In the genomic region with DNA sequence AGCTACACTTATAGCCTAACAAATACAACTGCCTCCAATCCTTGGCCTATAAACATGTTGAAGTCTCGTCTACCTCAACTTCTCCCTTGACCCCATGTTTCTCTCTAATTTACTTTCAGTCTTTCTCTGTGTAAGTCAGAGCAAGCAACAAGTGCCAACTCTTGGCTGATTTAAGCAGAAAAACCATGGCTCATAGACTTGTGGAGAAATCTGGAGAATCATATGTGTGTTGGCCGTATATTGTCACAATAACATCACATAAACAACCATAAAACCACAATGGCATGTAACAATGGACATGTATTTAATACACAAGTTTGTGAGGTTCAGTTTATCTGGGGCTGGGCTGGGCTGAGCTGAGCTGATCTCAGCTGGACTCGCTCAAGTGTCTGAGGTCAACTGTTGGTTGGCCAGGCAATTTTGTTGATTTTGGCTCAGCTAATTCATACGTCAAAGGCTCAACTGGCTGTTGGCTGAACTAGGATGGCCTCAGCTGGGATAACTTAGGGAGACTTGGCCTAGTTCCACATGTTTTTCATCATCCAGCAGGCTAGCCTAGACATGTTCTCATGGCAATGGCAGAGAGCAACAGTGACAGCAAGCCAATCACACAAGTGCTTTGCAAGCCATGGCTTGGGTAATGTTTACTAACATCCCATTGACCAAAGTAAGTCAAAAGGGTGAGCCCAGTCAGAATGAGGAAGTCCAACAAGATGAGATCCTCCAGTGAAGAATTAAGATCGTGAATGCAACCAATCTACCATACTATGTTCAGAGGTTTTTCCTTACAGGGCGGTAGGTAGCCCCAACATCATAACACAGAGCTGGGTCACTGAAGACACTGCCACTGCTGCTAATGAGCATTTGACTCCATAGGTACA, we compare ENCODE assay signal across 1 cellular context.
A peak's percentile ranks its signal among the peaks of the same experiment; 100 is the strongest.
TF ChIP-seq lines count a peak whose summit lies in the region.

No MANE protein-coding gene starts in this region.

TF ChIP-seq in K562, 482 proteins besides CTCF, POLR2A, EP300 and RAD21 (continued from another document and continues in another):
- TF ChIP-seq, protein P1, sequence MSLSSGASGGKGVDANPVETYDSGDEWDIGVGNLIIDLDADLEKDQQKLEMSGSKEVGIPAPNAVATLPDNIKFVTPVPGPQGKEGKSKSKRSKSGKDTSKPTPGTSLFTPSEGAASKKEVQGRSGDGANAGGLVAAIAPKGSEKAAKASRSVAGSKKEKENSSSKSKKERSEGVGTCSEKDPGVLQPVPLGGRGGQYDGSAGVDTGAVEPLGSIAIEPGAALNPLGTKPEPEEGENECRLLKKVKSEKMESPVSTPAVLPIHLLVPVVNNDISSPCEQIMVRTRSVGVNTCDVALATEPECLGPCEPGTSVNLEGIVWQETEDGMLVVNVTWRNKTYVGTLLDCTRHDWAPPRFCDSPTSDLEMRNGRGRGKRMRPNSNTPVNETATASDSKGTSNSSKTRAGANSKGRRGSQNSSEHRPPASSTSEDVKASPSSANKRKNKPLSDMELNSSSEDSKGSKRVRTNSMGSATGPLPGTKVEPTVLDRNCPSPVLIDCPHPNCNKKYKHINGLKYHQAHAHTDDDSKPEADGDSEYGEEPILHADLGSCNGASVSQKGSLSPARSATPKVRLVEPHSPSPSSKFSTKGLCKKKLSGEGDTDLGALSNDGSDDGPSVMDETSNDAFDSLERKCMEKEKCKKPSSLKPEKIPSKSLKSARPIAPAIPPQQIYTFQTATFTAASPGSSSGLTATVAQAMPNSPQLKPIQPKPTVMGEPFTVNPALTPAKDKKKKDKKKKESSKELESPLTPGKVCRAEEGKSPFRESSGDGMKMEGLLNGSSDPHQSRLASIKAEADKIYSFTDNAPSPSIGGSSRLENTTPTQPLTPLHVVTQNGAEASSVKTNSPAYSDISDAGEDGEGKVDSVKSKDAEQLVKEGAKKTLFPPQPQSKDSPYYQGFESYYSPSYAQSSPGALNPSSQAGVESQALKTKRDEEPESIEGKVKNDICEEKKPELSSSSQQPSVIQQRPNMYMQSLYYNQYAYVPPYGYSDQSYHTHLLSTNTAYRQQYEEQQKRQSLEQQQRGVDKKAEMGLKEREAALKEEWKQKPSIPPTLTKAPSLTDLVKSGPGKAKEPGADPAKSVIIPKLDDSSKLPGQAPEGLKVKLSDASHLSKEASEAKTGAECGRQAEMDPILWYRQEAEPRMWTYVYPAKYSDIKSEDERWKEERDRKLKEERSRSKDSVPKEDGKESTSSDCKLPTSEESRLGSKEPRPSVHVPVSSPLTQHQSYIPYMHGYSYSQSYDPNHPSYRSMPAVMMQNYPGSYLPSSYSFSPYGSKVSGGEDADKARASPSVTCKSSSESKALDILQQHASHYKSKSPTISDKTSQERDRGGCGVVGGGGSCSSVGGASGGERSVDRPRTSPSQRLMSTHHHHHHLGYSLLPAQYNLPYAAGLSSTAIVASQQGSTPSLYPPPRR (CRISPR knock-in tag; IDR thresholded peaks at IDR 0.05; ENCODE audit: borderline replicate concordance): no peak
- TF ChIP-seq BACH1 (tag; IDR thresholded peaks at IDR 0.05) (0 out of 2 replicates have a peak, but pooled peaks have one; percentile 32), ZNF780A (CRISPR knock-in tag; IDR thresholded peaks at IDR 0.05) (no peak), HIVEP1 (CRISPR knock-in tag; IDR thresholded peaks at IDR 0.05) (0 out of 2 replicates have a peak, but pooled peaks have one; percentile 46), SOX6 (IDR thresholded peaks at IDR 0.05) (peak; percentile 41; the same call in 1 of the 2 replicates), TAF9B (IDR thresholded peaks at IDR 0.05; ENCODE audit: partially characterized antibody) (peak; percentile 20), PTTG1 (tag; IDR thresholded peaks at IDR 0.05; ENCODE audit: low read depth) (peak; percentile 12; the same call in 1 of the 2 replicates), MTA2 (IDR thresholded peaks at IDR 0.05; ENCODE audit: low read depth) (no peak), NR4A1 (CRISPR knock-in tag; IDR thresholded peaks at IDR 0.05) (peak; percentile 45; the same call in 1 of the 2 replicates), NR4A1 (tag; IDR thresholded peaks at IDR 0.05) (peak; percentile 64; the same call in 1 of the 2 replicates), POLR3G (IDR thresholded peaks at IDR 0.05; ENCODE audit: extremely low read depth, insufficient read length, insufficient replicate concordance) (no peak), MYBL2 (IDR thresholded peaks at IDR 0.05; ENCODE audit: low read depth) (no peak), MYBL2 (CRISPR knock-in tag; IDR thresholded peaks at IDR 0.05; ENCODE audit: borderline replicate concordance) (no peak), GATAD2A (IDR thresholded peaks at IDR 0.05) (no peak), ZNF143 (CRISPR knock-in tag; IDR thresholded peaks at IDR 0.05) (no peak), SRSF9 (IDR thresholded peaks at IDR 0.05; ENCODE audit: borderline replicate concordance, low read depth, low read length) (no peak), ZNF561 (CRISPR knock-in tag; conservative IDR thresholded peaks at IDR 0.05) (0 out of 2 replicates have a peak, but pooled peaks have one; percentile 61), ZFP36 (IDR thresholded peaks at IDR 0.05; ENCODE audit: low read depth, low read length, partially characterized antibody) (no peak), CSDE1 (IDR thresholded peaks at IDR 0.05) (no peak)
- TF ChIP-seq, protein P2, sequence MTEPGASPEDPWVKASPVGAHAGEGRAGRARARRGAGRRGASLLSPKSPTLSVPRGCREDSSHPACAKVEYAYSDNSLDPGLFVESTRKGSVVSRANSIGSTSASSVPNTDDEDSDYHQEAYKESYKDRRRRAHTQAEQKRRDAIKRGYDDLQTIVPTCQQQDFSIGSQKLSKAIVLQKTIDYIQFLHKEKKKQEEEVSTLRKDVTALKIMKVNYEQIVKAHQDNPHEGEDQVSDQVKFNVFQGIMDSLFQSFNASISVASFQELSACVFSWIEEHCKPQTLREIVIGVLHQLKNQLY (CRISPR knock-in tag; conservative IDR thresholded peaks at IDR 0.05): no peak
- TF ChIP-seq, protein P3, sequence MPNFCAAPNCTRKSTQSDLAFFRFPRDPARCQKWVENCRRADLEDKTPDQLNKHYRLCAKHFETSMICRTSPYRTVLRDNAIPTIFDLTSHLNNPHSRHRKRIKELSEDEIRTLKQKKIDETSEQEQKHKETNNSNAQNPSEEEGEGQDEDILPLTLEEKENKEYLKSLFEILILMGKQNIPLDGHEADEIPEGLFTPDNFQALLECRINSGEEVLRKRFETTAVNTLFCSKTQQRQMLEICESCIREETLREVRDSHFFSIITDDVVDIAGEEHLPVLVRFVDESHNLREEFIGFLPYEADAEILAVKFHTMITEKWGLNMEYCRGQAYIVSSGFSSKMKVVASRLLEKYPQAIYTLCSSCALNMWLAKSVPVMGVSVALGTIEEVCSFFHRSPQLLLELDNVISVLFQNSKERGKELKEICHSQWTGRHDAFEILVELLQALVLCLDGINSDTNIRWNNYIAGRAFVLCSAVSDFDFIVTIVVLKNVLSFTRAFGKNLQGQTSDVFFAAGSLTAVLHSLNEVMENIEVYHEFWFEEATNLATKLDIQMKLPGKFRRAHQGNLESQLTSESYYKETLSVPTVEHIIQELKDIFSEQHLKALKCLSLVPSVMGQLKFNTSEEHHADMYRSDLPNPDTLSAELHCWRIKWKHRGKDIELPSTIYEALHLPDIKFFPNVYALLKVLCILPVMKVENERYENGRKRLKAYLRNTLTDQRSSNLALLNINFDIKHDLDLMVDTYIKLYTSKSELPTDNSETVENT (CRISPR knock-in tag; IDR thresholded peaks at IDR 0.05): 0 out of 2 replicates have a peak, but pooled peaks have one; percentile 13
- TF ChIP-seq, protein P4, sequence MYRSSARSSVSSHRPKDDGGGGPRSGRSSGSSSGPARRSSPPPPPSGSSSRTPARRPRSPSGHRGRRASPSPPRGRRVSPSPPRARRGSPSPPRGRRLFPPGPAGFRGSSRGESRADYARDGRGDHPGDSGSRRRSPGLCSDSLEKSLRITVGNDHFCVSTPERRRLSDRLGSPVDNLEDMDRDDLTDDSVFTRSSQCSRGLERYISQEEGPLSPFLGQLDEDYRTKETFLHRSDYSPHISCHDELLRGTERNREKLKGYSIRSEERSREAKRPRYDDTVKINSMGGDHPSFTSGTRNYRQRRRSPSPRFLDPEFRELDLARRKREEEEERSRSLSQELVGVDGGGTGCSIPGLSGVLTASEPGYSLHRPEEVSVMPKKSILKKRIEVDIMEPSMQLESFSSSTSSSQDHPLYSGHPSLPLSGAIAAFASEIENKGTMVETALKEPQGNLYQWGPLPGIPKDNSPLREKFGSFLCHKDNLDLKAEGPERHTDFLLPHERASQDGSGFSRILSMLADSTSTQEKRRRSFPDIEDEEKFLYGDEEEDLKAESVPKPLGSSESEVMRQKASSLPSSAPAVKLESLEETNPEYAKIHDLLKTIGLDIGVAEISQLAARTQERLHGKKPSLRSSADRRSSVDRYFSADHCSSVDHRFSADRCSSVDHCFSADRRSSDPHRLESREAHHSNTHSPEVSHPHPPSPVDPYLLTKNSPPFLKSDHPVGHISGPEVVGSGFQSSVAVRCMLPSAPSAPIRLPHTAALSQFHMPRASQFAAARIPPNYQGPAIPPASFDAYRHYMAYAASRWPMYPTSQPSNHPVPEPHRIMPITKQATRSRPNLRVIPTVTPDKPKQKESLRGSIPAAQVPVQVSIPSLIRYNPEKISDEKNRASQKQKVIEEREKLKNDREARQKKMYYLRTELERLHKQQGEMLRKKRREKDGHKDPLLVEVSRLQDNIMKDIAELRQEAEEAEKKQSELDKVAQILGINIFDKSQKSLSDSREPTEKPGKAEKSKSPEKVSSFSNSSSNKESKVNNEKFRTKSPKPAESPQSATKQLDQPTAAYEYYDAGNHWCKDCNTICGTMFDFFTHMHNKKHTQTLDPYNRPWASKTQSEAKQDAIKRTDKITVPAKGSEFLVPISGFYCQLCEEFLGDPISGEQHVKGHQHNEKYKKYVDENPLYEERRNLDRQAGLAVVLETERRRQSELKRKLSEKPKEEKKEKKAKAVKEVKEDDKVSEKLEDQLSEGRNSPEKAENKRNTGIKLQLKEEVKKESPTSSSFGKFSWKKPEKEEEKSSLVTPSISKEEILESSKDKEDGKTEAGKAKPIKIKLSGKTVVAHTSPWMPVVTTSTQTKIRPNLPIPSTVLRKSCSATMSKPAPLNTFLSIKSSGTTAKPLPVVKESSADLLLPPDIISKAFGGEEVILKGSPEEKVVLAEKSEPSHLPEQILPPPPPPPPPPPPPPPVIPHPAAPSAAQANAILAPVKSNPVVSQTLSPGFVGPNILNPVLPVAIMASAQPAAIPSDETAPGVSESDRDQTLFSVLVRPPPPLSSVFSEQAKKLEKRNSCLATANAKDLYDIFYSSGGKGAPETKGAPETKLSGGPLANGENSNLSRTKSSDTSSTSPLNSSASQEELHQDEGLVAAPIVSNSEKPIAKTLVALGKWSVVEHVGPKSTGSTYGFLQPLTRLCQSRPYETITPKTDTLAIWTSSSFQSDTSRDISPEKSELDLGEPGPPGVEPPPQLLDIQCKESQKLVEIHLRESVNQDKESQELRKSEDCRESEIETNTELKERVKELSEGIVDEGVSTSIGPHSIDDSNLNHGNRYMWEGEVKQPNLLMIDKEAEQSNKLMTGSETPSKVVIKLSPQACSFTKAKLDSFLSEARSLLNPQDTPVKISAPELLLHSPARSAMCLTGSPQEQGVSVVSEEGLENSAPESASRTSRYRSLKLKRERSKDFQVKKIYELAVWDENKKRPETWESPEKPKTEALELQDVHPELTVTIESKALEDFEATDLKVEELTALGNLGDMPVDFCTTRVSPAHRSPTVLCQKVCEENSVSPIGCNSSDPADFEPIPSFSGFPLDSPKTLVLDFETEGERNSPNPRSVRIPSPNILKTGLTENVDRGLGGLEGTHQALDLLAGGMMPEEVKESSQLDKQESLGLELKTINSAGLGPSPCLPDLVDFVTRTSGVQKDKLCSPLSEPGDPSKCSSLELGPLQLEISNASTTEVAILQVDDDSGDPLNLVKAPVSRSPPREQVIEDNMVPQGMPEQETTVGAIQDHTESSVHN (IDR thresholded peaks at IDR 0.05; ENCODE audit: borderline replicate concordance in 1 of 2, low read depth in 1 of 2): 0 out of 4 replicates have a peak, but pooled peaks of 1 of the 2 experiments have one; percentile 29
- TF ChIP-seq, protein P5, sequence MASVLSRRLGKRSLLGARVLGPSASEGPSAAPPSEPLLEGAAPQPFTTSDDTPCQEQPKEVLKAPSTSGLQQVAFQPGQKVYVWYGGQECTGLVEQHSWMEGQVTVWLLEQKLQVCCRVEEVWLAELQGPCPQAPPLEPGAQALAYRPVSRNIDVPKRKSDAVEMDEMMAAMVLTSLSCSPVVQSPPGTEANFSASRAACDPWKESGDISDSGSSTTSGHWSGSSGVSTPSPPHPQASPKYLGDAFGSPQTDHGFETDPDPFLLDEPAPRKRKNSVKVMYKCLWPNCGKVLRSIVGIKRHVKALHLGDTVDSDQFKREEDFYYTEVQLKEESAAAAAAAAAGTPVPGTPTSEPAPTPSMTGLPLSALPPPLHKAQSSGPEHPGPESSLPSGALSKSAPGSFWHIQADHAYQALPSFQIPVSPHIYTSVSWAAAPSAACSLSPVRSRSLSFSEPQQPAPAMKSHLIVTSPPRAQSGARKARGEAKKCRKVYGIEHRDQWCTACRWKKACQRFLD (CRISPR knock-in tag; IDR thresholded peaks at IDR 0.05): peak; percentile 84
- TF ChIP-seq, protein P6, sequence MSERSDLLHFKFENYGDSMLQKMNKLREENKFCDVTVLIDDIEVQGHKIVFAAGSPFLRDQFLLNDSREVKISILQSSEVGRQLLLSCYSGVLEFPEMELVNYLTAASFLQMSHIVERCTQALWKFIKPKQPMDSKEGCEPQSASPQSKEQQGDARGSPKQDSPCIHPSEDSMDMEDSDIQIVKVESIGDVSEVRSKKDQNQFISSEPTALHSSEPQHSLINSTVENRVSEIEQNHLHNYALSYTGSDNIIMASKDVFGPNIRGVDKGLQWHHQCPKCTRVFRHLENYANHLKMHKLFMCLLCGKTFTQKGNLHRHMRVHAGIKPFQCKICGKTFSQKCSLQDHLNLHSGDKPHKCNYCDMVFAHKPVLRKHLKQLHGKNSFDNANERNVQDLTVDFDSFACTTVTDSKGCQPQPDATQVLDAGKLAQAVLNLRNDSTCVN (CRISPR knock-in tag; IDR thresholded peaks at IDR 0.05): 0 out of 2 replicates have a peak, but pooled peaks have one; percentile 14
- TF ChIP-seq, protein P7, sequence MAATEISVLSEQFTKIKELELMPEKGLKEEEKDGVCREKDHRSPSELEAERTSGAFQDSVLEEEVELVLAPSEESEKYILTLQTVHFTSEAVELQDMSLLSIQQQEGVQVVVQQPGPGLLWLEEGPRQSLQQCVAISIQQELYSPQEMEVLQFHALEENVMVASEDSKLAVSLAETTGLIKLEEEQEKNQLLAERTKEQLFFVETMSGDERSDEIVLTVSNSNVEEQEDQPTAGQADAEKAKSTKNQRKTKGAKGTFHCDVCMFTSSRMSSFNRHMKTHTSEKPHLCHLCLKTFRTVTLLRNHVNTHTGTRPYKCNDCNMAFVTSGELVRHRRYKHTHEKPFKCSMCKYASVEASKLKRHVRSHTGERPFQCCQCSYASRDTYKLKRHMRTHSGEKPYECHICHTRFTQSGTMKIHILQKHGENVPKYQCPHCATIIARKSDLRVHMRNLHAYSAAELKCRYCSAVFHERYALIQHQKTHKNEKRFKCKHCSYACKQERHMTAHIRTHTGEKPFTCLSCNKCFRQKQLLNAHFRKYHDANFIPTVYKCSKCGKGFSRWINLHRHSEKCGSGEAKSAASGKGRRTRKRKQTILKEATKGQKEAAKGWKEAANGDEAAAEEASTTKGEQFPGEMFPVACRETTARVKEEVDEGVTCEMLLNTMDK (IDR thresholded peaks at IDR 0.05; ENCODE audit: borderline replicate concordance, insufficient read depth, low read depth, low read length, poor library complexity, severe bottlenecking): no peak
- TF ChIP-seq, protein P8, sequence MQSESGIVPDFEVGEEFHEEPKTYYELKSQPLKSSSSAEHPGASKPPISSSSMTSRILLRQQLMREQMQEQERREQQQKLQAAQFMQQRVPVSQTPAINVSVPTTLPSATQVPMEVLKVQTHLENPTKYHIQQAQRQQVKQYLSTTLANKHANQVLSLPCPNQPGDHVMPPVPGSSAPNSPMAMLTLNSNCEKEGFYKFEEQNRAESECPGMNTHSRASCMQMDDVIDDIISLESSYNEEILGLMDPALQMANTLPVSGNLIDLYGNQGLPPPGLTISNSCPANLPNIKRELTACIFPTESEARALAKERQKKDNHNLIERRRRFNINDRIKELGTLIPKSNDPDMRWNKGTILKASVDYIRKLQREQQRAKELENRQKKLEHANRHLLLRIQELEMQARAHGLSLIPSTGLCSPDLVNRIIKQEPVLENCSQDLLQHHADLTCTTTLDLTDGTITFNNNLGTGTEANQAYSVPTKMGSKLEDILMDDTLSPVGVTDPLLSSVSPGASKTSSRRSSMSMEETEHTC (IDR thresholded peaks at IDR 0.05): no peak
